ENCODE assay signal across 1 cellular context in genomic region chr7:40804477-40805215, GRCh38.
TF ChIP-seq lines count a peak whose summit lies in the region.

No MANE protein-coding gene starts in this region.

TF ChIP-seq in GM23338, 12 proteins besides CTCF, POLR2A, EP300 and RAD21 (continued from another document):
- no peak for TF ChIP-seq ZNF462 (CRISPR knock-in tag; IDR thresholded peaks at IDR 0.05)
- TF ChIP-seq EZH2 (IDR thresholded peaks at IDR 0.05; ENCODE audit: low read depth, unreplicated experiment), result no peak
- TF ChIP-seq ETS1 (IDR thresholded peaks at IDR 0.05), result no peak
- TF ChIP-seq NANOG (IDR thresholded peaks at IDR 0.05; ENCODE audit: borderline replicate concordance), result no peak
